ENCODE assay signal across 1 cellular context in genomic region chr15:78536134-78536533, GRCh38.
TF ChIP-seq lines count a peak whose summit lies in the region.

No MANE protein-coding gene starts in this region.

TF ChIP-seq in GM12878, 131 proteins besides CTCF, POLR2A, EP300 and RAD21:
- TF ChIP-seq RUNX3 (IDR thresholded peaks at IDR 0.05; ENCODE audit: low read length) (peak; percentile 46; the same call in 1 of the 2 replicates), ATF7 (IDR thresholded peaks at IDR 0.05; ENCODE audit: low read depth) (peak; percentile 41; the same call in 1 of the 2 replicates), IKZF2 (IDR thresholded peaks at IDR 0.05) (peak; percentile 32 to 38; a peak in 2 of 4 replicates), CREM (IDR thresholded peaks at IDR 0.05; ENCODE audit: low read depth) (no peak), NFIC (IDR thresholded peaks at IDR 0.05; ENCODE audit: low read depth, low read length) (0 out of 2 replicates have a peak, but pooled peaks have one; percentile 25), EED (IDR thresholded peaks at IDR 0.05; ENCODE audit: low read depth) (peak; percentile 39)
